Comparison of ENCODE assay signal across 21 cellular contexts in the genomic region with DNA sequence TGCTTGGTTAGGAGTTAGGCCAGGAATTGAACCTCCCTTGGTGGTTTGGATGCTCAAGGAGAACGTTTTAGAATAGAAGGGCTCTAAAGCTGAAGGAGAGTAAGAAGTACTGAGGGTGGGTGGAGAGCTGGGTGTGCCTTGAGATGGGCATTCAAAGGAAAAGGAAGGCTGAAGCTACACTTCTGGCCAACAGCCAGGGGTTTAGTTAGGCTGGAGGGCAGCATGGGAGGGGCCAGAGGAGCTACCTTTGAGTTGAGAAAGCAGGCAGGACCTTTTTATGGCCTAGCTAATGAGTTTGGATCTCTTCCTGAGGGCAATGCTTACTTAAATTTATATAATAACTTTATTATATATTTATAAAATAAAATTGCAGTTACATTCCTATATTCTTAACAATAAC.
DNase-seq lines count a peak whose midpoint lies in the region; ATAC-seq and TF ChIP-seq lines count a peak whose summit lies in the region.
"Had no signal": no experiment of that assay in that cellular context is flagged by ENCODE, and none has a peak within 500 bp of the region (broad histone marks: within the 10 kb centered on the region; RNA-seq: fewer than 3 reads in every experiment).

No MANE protein-coding gene starts in this region.

- peak; percentile 29 for ATAC-seq in esophagus mucosa
- ATAC-seq in HG03280 (IDR thresholded peaks at IDR 0.05; ENCODE audit: unreplicated experiment) = no peak
- no peak for ATAC-seq in GM21825 (IDR thresholded peaks at IDR 0.05; ENCODE audit: unreplicated experiment)
- ATAC-seq: activated CD4-positive, alpha-beta T cell treated with anti-CD3 and anti-CD28 coated beads for 36 hours; stimulated activated naive CD8-positive, alpha-beta T cell treated with anti-CD3 and anti-CD28 coated beads, Interleukin-15, Interleukin-2, amounts not matched to agents 100 U/mL and 50 U/mL, for 24 hours had no signal

- intact Hi-C loops in PC-9 (cut with micrococcal nuclease; ENCODE audit: unreplicated experiment) = no loop called here
- intact Hi-C loops in vagina (cut with DNase I) = no loop called here

- DNase-seq in DMS 273 (lab: John Stamatoyannopoulos, UW; ENCODE audit: unreplicated experiment) = peak; percentile 0
- no peak for DNase-seq in DMS 273 treated with DMSO at 0.1 percent for 48 hours (lab: John Stamatoyannopoulos, UW)
- peak; percentile 38 to 51 for DNase-seq in PC-9
- DNase-seq in vagina (ENCODE audit: extremely low spot score in 2 of 2) = no peak
- no peak for DNase-seq in NCI-H1092 (lab: John Stamatoyannopoulos, UW)
- DNase-seq: activated CD4-positive, alpha-beta T cell treated with anti-CD3 and anti-CD28 coated beads for 36 hours; activated effector memory CD4-positive, alpha-beta T cell treated with anti-CD3 and anti-CD28 coated beads, Interleukin-2, amount 50 U/mL, for 16 hours; BE2C; hippocampal formation; KBM-7; NCI-H146; NCI-H2171; NCI-H526; sigmoid colon; stimulated activated CD4-positive, alpha-beta T cell treated with anti-CD3 and anti-CD28 coated beads, Interleukin-15, amount 100 ng/mL, for 24 hours; stimulated activated naive CD8-positive, alpha-beta T cell treated with anti-CD3 and anti-CD28 coated beads, Interleukin-15, Interleukin-2, amounts not matched to agents 100 U/mL and 50 U/mL, for 24 hours had no signal

- 0 out of 2 replicates have a peak overlapping the region, but pooled peaks have one; percentile 9 for H2AFZ ChIP-seq in PC-9

- peak overlapping the region; percentile 22 for H3K4me2 ChIP-seq in PC-9

- TF ChIP-seq CTCF in PC-9 (conservative IDR thresholded peaks at IDR 0.05) = no peak
- TF ChIP-seq CTCF in vagina (IDR thresholded peaks at IDR 0.05) = no peak

- no peaks in the 10 kb centered on the region for H3K79me2 ChIP-seq in PC-9 (ENCODE audit: low read depth)

- H3K27me3 ChIP-seq in PC-9 (ENCODE audit: insufficient read depth, low read depth) (no peaks in the 10 kb centered on the region), vagina (no peaks in the 10 kb centered on the region)
- H3K27me3 ChIP-seq: BE2C, sigmoid colon, SJCRH30 had no signal

- TF ChIP-seq POLR2A in vagina (IDR thresholded peaks at IDR 0.05) = no peak

- H3K9me2 ChIP-seq in PC-9 (ENCODE audit: insufficient read depth) = 0 out of 2 replicates have a peak, but pooled peaks cover 13% of the 10 kb centered on the region

- H3K36me3 ChIP-seq in PC-9 (ENCODE audit: low read depth) (no peaks in the 10 kb centered on the region), vagina (no peaks in the 10 kb centered on the region)
- H3K36me3 ChIP-seq: BE2C, sigmoid colon, SJCRH30 had no signal

- no peaks in the 10 kb centered on the region for H4K20me1 ChIP-seq in PC-9 (ENCODE audit: insufficient read depth)

- H3K4me1 ChIP-seq in PC-9 (replicated peaks; ENCODE audit: insufficient read depth) = peaks cover 28% of the 10 kb centered on the region
- peaks cover 7% of the 10 kb centered on the region for H3K4me1 ChIP-seq in vagina
- H3K4me1 ChIP-seq: BE2C had no signal

- H3K9me3 ChIP-seq in PC-9 (ENCODE audit: insufficient read depth, low read depth) (peaks cover 6% of the 10 kb centered on the region; the same call in 1 of the 2 replicates), vagina (no peaks in the 10 kb centered on the region)
- H3K9me3 ChIP-seq: BE2C, SJCRH30 had no signal

- BruUV-seq in PC-9 (replicated peaks; lab: Mats Ljungman, UMichigan) = no TSS peak

- H3K4me3 ChIP-seq in PC-9 (no peak overlapping the region), vagina (no peak overlapping the region)
- H3K4me3 ChIP-seq: sigmoid colon, SJCRH30 had no signal

- H3K27ac ChIP-seq in PC-9 = peak overlapping the region; percentile 59
- H3K27ac ChIP-seq in vagina = peak overlapping the region; percentile 67
- H3K27ac ChIP-seq: 22Rv1, SJCRH30 had no signal

- POLR2A ChIA-PET in PC-9 (lab: Charles Lee; ENCODE audit: unreplicated experiment) = interaction anchor here (0.7 kb wide), 1 partner anchor 348 kb away, joined by 3 read pairs; no protein-coding TSS in a partner anchor

- CTCF ChIA-PET in PC-9 (lab: Charles Lee) = no interaction called here

- peaks cover 30% of the 10 kb centered on the region for H3F3A ChIP-seq in PC-9 (ENCODE audit: insufficient read depth, low read depth)

Comparison
In these comparisons a context has a peak if more than half of its experiments do, and no peak if none do; other contexts are left out.
1. DNase-seq: peak in DMS 273 (single experiment) and PC-9 (2 of 2); none in DMS 273 treated with DMSO at 0.1 percent for 48 hours (single experiment), vagina (0 of 2) and NCI-H1092 (single experiment).